In genomic region chr7:96709381-96710228, GRCh38 we compare ENCODE assay signal across 1 cellular context.
A peak's percentile ranks its signal among the peaks of the same experiment; 100 is the strongest.
TF ChIP-seq lines count a peak whose summit lies in the region.

SEM1 (minus strand) TSS chr7:96709846; CDS start chr7:96709763, 83 bp downstream.

TF ChIP-seq in K562, 482 proteins besides CTCF, POLR2A, EP300 and RAD21 (continued from another document and continues in another):
- TF ChIP-seq FOXJ2 (tag; IDR thresholded peaks at IDR 0.05) = peak; percentile 73; the same call in 1 of the 2 replicates
- no peak for TF ChIP-seq TAL1 (IDR thresholded peaks at IDR 0.05)
- no peak for TF ChIP-seq CCAR2 (IDR thresholded peaks at IDR 0.05; ENCODE audit: low read depth, low read length)
- peak; percentile 9; the same call in 1 of the 2 replicates for TF ChIP-seq ZNF232 (CRISPR knock-in tag; IDR thresholded peaks at IDR 0.05)
- TF ChIP-seq RFX7 (CRISPR knock-in tag; IDR thresholded peaks at IDR 0.05) = no peak
- TF ChIP-seq NR3C1 (CRISPR knock-in tag; IDR thresholded peaks at IDR 0.05) = no peak
- TF ChIP-seq GABPB2 (CRISPR knock-in tag; conservative IDR thresholded peaks at IDR 0.05) = no peak
- no peak for TF ChIP-seq ZNF311 (CRISPR knock-in tag; IDR thresholded peaks at IDR 0.05)
- peak; percentile 89 for TF ChIP-seq TAF1 (IDR thresholded peaks at IDR 0.05; ENCODE audit: control insufficient read depth, extremely low read depth, insufficient read depth, low read length, severe bottlenecking)
- no peak; the same call in 1 of the 2 replicates for TF ChIP-seq THRB (CRISPR knock-in tag; conservative IDR thresholded peaks at IDR 0.05)
- peak; percentile 71; the same call in 1 of the 2 replicates for TF ChIP-seq ERF (CRISPR knock-in tag; IDR thresholded peaks at IDR 0.05)
- 0 out of 4 replicates have a peak, but pooled peaks of 1 of the 2 experiments have one; percentile 20 for TF ChIP-seq ZNF318 (IDR thresholded peaks at IDR 0.05; ENCODE audit: borderline replicate concordance in 1 of 2, low read depth in 1 of 2)
- no peak for TF ChIP-seq MCM5 (IDR thresholded peaks at IDR 0.05; ENCODE audit: low read depth)
- TF ChIP-seq ZNF263 (CRISPR knock-in tag; IDR thresholded peaks at IDR 0.05; ENCODE audit: borderline replicate concordance) = no peak
- peak; percentile 67; the same call in 1 of the 2 replicates for TF ChIP-seq CTBP1 (IDR thresholded peaks at IDR 0.05; ENCODE audit: borderline replicate concordance)
- no peak for TF ChIP-seq CHD4 (IDR thresholded peaks at IDR 0.05; ENCODE audit: insufficient read depth, insufficient replicate concordance, low read depth, low read length, poor library complexity, severe bottlenecking)
- TF ChIP-seq E2F1 (CRISPR knock-in tag; IDR thresholded peaks at IDR 0.05) = peak; percentile 68; the same call in 1 of the 2 replicates
- TF ChIP-seq HBP1 (CRISPR knock-in tag; IDR thresholded peaks at IDR 0.05) = 0 out of 2 replicates have a peak, but pooled peaks have one; percentile 54
- TF ChIP-seq CBFA2T3 (IDR thresholded peaks at IDR 0.05) = no peak
- peak; percentile 80 for TF ChIP-seq ATF7 (IDR thresholded peaks at IDR 0.05)
- TF ChIP-seq ZNF217 (CRISPR knock-in tag; IDR thresholded peaks at IDR 0.05) = no peak
- TF ChIP-seq BACH1 (tag; IDR thresholded peaks at IDR 0.05) = no peak
- peak; percentile 74; the same call in 1 of the 2 replicates for TF ChIP-seq SIN3B (IDR thresholded peaks at IDR 0.05; ENCODE audit: low read depth)
- no peak for TF ChIP-seq SAP30 (IDR thresholded peaks at IDR 0.05; ENCODE audit: borderline replicate concordance, insufficient read depth, low read depth, low read length, poor library complexity, severe bottlenecking)
- no peak for TF ChIP-seq ZNF449 (CRISPR knock-in tag; IDR thresholded peaks at IDR 0.05)
- TF ChIP-seq ZBTB9 (CRISPR knock-in tag; IDR thresholded peaks at IDR 0.05) = 0 out of 2 replicates have a peak, but pooled peaks have one; percentile 18
- TF ChIP-seq E2F5 (CRISPR knock-in tag; IDR thresholded peaks at IDR 0.05) = no peak
- no peak; the same call in 1 of the 2 replicates for TF ChIP-seq CEBPG (CRISPR knock-in tag; IDR thresholded peaks at IDR 0.05)
- no peak for TF ChIP-seq CEBPG (tag; conservative IDR thresholded peaks at IDR 0.05 in 1 of 2, IDR thresholded peaks at IDR 0.05 in 1 of 2)
- no peak for TF ChIP-seq MED1 (CRISPR knock-in tag; IDR thresholded peaks at IDR 0.05; ENCODE audit: borderline replicate concordance)
- TF ChIP-seq ZNF589 (CRISPR knock-in tag; IDR thresholded peaks at IDR 0.05; ENCODE audit: low read depth) = no peak
- TF ChIP-seq ZNF146 (CRISPR knock-in tag; IDR thresholded peaks at IDR 0.05; ENCODE audit: unreplicated experiment) = no peak
- TF ChIP-seq ZBTB26 (CRISPR knock-in tag; IDR thresholded peaks at IDR 0.05) = no peak
- no peak for TF ChIP-seq MYNN (IDR thresholded peaks at IDR 0.05)
- no peak for TF ChIP-seq MYNN (CRISPR knock-in tag; IDR thresholded peaks at IDR 0.05)
- TF ChIP-seq PHF8 (IDR thresholded peaks at IDR 0.05; ENCODE audit: borderline replicate concordance, low read length) = peak; percentile 97
- no peak for TF ChIP-seq ZNF518B (CRISPR knock-in tag; IDR thresholded peaks at IDR 0.05)
- TF ChIP-seq ARID1B (IDR thresholded peaks at IDR 0.05) = no peak; the same call in 1 of the 2 replicates
- TF ChIP-seq NFE2L1 (tag; IDR thresholded peaks at IDR 0.05; ENCODE audit: borderline replicate concordance, low read depth) = no peak
- no peak for TF ChIP-seq ETS2 (tag; IDR thresholded peaks at IDR 0.05; ENCODE audit: borderline replicate concordance, poor library complexity, severe bottlenecking)
- no peak for TF ChIP-seq RFX5 (IDR thresholded peaks at IDR 0.05; ENCODE audit: low read depth, low read length)
- peak; percentile 48 to 54; a peak in 2 of 4 replicates for TF ChIP-seq MAZ (CRISPR knock-in tag; conservative IDR thresholded peaks at IDR 0.05 in 1 of 2, IDR thresholded peaks at IDR 0.05 in 1 of 2)
- peak; percentile 81 for TF ChIP-seq ELF2 (CRISPR knock-in tag; IDR thresholded peaks at IDR 0.05)
